Comparison of ENCODE assay signal across 19 cellular contexts in genomic region chr17:7156342-7156940, GRCh38. TPM values are rescaled to one million over a fixed set of nuclear protein-coding genes. Genes with fewer than 3 reads are reported as not detected.
DNase-seq lines count a peak whose midpoint lies in the region; ATAC-seq and TF ChIP-seq lines count a peak whose summit lies in the region.
"Had no signal": no experiment of that assay in that cellular context is flagged by ENCODE, and none has a peak within 500 bp of the region (broad histone marks: within the 10 kb centered on the region; RNA-seq: fewer than 3 reads in every experiment).

No MANE protein-coding gene starts in this region.

- TF ChIP-seq CTCF in WTC11 (IDR thresholded peaks at IDR 0.05) (no peak), spleen (IDR thresholded peaks at IDR 0.05 in 8 of 11, conservative IDR thresholded peaks at IDR 0.05 in 3 of 11) (no peak), WERI-Rb-1 (IDR thresholded peaks at IDR 0.05; ENCODE audit: low read depth, low read length) (no peak)

- H3K36me3 ChIP-seq in spleen (no peaks in the 10 kb centered on the region), WERI-Rb-1 (no peaks in the 10 kb centered on the region)

- H3K27ac Mint-ChIP-seq in WTC11 = no peak overlapping the region
- H3K27ac Mint-ChIP-seq: B cell; CD4-positive, alpha-beta T cell; IgD-negative memory B cell had no signal

- H3K4me1 ChIP-seq in spleen = no peaks in the 10 kb centered on the region

- no peak overlapping the region for H3K27ac ChIP-seq in spleen
- no peak overlapping the region for H3K27ac ChIP-seq in WERI-Rb-1
- H3K27ac ChIP-seq: GM23248 had no signal

- CTCF ChIA-PET in WTC11 (lab: Charles Lee) = interaction anchor here (0.9 to 1.2 kb wide), 2 partner anchors 8 to 104 kb away, joined by 3 to 4 read pairs; no protein-coding TSS in a partner anchor

- H3K36me3 Mint-ChIP-seq in WTC11 = no peaks in the 10 kb centered on the region

- POLR2A ChIA-PET in WTC11 (lab: Charles Lee) = interaction anchor here (0.6 kb wide), 1 partner anchor 391 kb away, joined by 3 read pairs; no protein-coding TSS in a partner anchor

- WGBS in spleen, 5 donors = 67 to 79% (median 78%) methylated on average over 10 of the region's 10 CpGs

- peaks cover 34% of the 10 kb centered on the region for H3K27me3 Mint-ChIP-seq in WTC11 (ENCODE audit: low read depth)

- H3K4me3 Mint-ChIP-seq in WTC11 = no peak overlapping the region
- H3K4me3 Mint-ChIP-seq: B cell; CD4-positive, alpha-beta T cell; IgD-negative memory B cell had no signal

- peaks cover 6% of the 10 kb centered on the region; the same call in 1 of the 2 replicates for H3K9me3 Mint-ChIP-seq in WTC11
- H3K9me3 Mint-ChIP-seq: CD4-positive, alpha-beta T cell had no signal

- H3K9me3 ChIP-seq in spleen = no peaks in the 10 kb centered on the region
- no peaks in the 10 kb centered on the region for H3K9me3 ChIP-seq in WERI-Rb-1 (ENCODE audit: severe bottlenecking)

- no peak for TF ChIP-seq POLR2A in spleen (IDR thresholded peaks at IDR 0.05)

- H3K4me1 Mint-ChIP-seq in WTC11 = no peaks in the 10 kb centered on the region; the same call in 1 of the 2 replicates
- H3K4me1 Mint-ChIP-seq: B cell, IgD-negative memory B cell had no signal

- intact Hi-C loops in spleen (cut with DNase I; ENCODE audit: low total_unique reads) = no loop called here
- intact Hi-C loops in left colon (cut with DNase I, micrococcal nuclease) = no loop called here

- peak; percentile 8 for DNase-seq in HT-29 (ENCODE audit: low spot score)
- no peak for DNase-seq in WTC11 (ENCODE audit: low spot score)
- peak; percentile 91 for DNase-seq in left lobe of liver (ENCODE audit: low spot score)
- DNase-seq in spleen = peak; percentile 22
- no peak for DNase-seq in WERI-Rb-1
- DNase-seq in left colon = no peak
- no peak for DNase-seq in activated gamma-delta T cell treated with Interleukin-2 at 50 U/mL for 16 hours
- DNase-seq: CD4-positive, alpha-beta T cell; DMS79; GM23248; NCI-H146; NCI-H2081; NCI-H82 had no signal

- ATAC-seq in WTC11 (no peak), left lobe of liver (peak; percentile 98), left colon (no peak)
- ATAC-seq: Panc1 had no signal

- peaks cover 0 to 35% (median 0%) of the 10 kb centered on the region in 7 donors for H3K27me3 ChIP-seq in spleen (replicated peaks in 1 of 7)
- no peaks in the 10 kb centered on the region for H3K27me3 ChIP-seq in WERI-Rb-1 (ENCODE audit: insufficient read depth, low read depth, severe bottlenecking)

- no peak overlapping the region for H3K4me3 ChIP-seq in spleen
- H3K4me3 ChIP-seq in WERI-Rb-1 (ENCODE audit: low read depth, low read length) = no peak overlapping the region
- H3K4me3 ChIP-seq: GM23248 had no signal

TF ChIP-seq in WTC11, 78 proteins besides CTCF, POLR2A, EP300 and RAD21:
- TF ChIP-seq, protein P1, sequence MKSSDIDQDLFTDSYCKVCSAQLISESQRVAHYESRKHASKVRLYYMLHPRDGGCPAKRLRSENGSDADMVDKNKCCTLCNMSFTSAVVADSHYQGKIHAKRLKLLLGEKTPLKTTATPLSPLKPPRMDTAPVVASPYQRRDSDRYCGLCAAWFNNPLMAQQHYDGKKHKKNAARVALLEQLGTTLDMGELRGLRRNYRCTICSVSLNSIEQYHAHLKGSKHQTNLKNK (CRISPR knock-in tag; IDR thresholded peaks at IDR 0.05) = no peak
- TF ChIP-seq ESRRA (CRISPR knock-in tag; IDR thresholded peaks at IDR 0.05; ENCODE audit: borderline replicate concordance) (no peak), PRDM15 (CRISPR knock-in tag; IDR thresholded peaks at IDR 0.05) (no peak), MAX (CRISPR knock-in tag; IDR thresholded peaks at IDR 0.05) (0 out of 2 replicates have a peak, but pooled peaks have one; percentile 40), NR1H2 (CRISPR knock-in tag; IDR thresholded peaks at IDR 0.05) (no peak), CREM (CRISPR knock-in tag; IDR thresholded peaks at IDR 0.05) (no peak), ZBTB21 (CRISPR knock-in tag; IDR thresholded peaks at IDR 0.05; ENCODE audit: borderline replicate concordance) (no peak), GABPB1 (CRISPR knock-in tag; IDR thresholded peaks at IDR 0.05) (peak; percentile 74), ATF1 (CRISPR knock-in tag; IDR thresholded peaks at IDR 0.05) (no peak), ZNF671 (CRISPR knock-in tag; IDR thresholded peaks at IDR 0.05) (no peak), JAZF1 (CRISPR knock-in tag; IDR thresholded peaks at IDR 0.05) (no peak), NFYB (CRISPR knock-in tag; conservative IDR thresholded peaks at IDR 0.05; ENCODE audit: low read depth) (peak; percentile 58)
- TF ChIP-seq, protein P2, sequence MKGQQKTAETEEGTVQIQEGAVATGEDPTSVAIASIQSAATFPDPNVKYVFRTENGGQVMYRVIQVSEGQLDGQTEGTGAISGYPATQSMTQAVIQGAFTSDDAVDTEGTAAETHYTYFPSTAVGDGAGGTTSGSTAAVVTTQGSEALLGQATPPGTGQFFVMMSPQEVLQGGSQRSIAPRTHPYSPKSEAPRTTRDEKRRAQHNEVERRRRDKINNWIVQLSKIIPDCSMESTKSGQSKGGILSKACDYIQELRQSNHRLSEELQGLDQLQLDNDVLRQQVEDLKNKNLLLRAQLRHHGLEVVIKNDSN (CRISPR knock-in tag; IDR thresholded peaks at IDR 0.05) = peak; percentile 51; the same call in 1 of the 2 replicates
- TF ChIP-seq, protein P3, sequence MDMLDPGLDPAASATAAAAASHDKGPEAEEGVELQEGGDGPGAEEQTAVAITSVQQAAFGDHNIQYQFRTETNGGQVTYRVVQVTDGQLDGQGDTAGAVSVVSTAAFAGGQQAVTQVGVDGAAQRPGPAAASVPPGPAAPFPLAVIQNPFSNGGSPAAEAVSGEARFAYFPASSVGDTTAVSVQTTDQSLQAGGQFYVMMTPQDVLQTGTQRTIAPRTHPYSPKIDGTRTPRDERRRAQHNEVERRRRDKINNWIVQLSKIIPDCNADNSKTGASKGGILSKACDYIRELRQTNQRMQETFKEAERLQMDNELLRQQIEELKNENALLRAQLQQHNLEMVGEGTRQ (CRISPR knock-in tag; IDR thresholded peaks at IDR 0.05) = peak; percentile 77
- TF ChIP-seq, protein P4, sequence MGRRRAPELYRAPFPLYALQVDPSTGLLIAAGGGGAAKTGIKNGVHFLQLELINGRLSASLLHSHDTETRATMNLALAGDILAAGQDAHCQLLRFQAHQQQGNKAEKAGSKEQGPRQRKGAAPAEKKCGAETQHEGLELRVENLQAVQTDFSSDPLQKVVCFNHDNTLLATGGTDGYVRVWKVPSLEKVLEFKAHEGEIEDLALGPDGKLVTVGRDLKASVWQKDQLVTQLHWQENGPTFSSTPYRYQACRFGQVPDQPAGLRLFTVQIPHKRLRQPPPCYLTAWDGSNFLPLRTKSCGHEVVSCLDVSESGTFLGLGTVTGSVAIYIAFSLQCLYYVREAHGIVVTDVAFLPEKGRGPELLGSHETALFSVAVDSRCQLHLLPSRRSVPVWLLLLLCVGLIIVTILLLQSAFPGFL (CRISPR knock-in tag; IDR thresholded peaks at IDR 0.05; ENCODE audit: borderline replicate concordance) = peak; percentile 68; the same call in 1 of the 2 replicates

RNA-seq across cellular contexts. Expression of gene ASGR1, which starts 22.7 kb away (rescaled TPM):
- 0.52 TPM in 1 of 2 replicates, not detected in the other for total RNA-seq in HT-29 (2014; rRNA removed; shearing (Covaris generic))
- 13.3 to 17.7 TPM (median 15.8 TPM) in 3 replicates for total RNA-seq in WTC11 (2021)
- total RNA-seq in left lobe of liver = 526 TPM
- 1 to 10 TPM; 1.5 to 7.2 (median 3.7) TPM for total RNA-seq in spleen
- polyA plus RNA-seq in spleen = 10 to 100 TPM in 1 of 3 donors, 1 to 10 TPM in 2; 1.3 to 10.2 (median 6.4) TPM
- total RNA-seq in left colon = under 1 TPM; 0.37 to 0.42 TPM

RNA-seq across cellular contexts. Expression of gene ASGR2, which starts 41.8 kb away (rescaled TPM):
- total RNA-seq in HT-29 (2014; rRNA removed; shearing (Covaris generic)) = not detected in 2 replicates
- total RNA-seq in WTC11 (2021) (0.13 to 0.30 TPM (median 0.14 TPM) in 3 replicates), left lobe of liver (442 TPM), spleen (10 to 100 TPM in 2 of 7 donors, 1 to 10 TPM in 4, not detected in 1; 2.4 to 10.5 (median 6.2) TPM), left colon (under 1 TPM in 1 of 2 donors, not detected in 1; 0.25 TPM)
- polyA plus RNA-seq in spleen = 10 to 100 TPM in 1 of 3 donors, 1 to 10 TPM in 2; 2.3 to 35.1 (median 8.8) TPM
- total RNA-seq: B cell, GM23248, LHCN-M2, NCI-H460, SK-MEL-5 had no signal
- polyA plus RNA-seq: GM23248 had no signal

Comparison
In these comparisons a context has a peak if more than half of its experiments do, and no peak if none do; other contexts are left out.
1. DNase-seq: peak in HT-29 (single experiment), left lobe of liver (single experiment) and spleen (single experiment); none in WTC11 (single experiment), WERI-Rb-1 (single experiment), left colon (0 of 2) and activated gamma-delta T cell treated with Interleukin-2 at 50 U/mL for 16 hours (single experiment).
2. RNA of gene ASGR1, which starts 22.7 kb away (total RNA-seq): 526 TPM in left lobe of liver (single experiment); 13.3 to 17.7 TPM in WTC11, 1.5 to 7.2 TPM in spleen, 0.37 to 0.42 TPM in left colon and 0.52 TPM in HT-29; every median in the first group is over 10 times any median in the second.
3. RNA of gene ASGR2, which starts 41.8 kb away (total RNA-seq): 442 TPM in left lobe of liver (single experiment); 2.4 to 10.5 TPM in spleen, 0.25 TPM in left colon, 0.13 to 0.30 TPM in WTC11 and not detected in HT-29; every median in the first group is over 10 times any median in the second.